ENCODE assay signal across 1 cellular context in genomic region chr4:109162759-109163158, GRCh38.
TF ChIP-seq lines count a peak whose summit lies in the region.

No MANE protein-coding gene starts in this region.

TF ChIP-seq in K562, 482 proteins besides CTCF, POLR2A, EP300 and RAD21 (continued from another document):
- TF ChIP-seq ZFP91 (CRISPR knock-in tag; IDR thresholded peaks at IDR 0.05) (no peak), MLLT1 (IDR thresholded peaks at IDR 0.05) (no peak), MCM7 (IDR thresholded peaks at IDR 0.05) (no peak)
TF ChIP-seq in K562: peak in this region for 0.
